In the genomic region with DNA sequence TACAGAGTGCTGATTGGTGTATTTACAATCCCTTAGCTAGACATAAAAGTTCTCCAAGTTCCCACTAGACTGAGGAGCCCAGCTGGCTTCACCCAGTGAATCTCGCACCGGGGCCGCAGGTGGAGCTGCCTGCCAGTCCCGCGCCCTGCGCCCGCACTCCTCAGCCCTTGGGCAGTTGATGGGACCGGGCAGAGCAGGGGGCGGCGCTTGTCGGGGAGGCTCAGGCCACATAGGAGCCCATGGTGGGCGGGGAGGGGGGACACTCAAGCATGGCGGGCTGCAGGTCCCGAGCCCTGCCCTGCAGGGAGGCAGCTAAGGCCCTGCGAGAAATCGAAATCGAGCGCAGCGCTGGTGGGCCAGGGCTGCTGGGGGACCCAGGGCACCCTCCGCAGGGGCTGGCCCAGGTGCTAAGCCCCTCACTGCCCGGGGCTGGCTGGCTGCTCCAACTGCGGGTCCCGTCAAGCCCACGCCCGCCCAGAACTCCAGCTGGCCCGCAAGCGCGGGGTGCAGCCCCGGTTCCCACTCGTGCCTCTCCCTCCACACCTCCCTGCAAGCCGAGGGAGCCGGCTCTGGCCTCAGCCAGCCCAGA, we compare ENCODE assay signal across 4 cellular contexts. TPM values are rescaled to one million over a fixed set of nuclear protein-coding genes. Genes with fewer than 3 reads are reported as not detected.
"Had no signal": no experiment of that assay in that cellular context is flagged by ENCODE, and none has a peak within 500 bp of the region (broad histone marks: within the 10 kb centered on the region; RNA-seq: fewer than 3 reads in every experiment).

No MANE protein-coding gene starts in this region.

RNA-seq across cellular contexts. Expression of gene CHRNA1, which starts 54.8 kb away (rescaled TPM):
- total RNA-seq: GM23248, GM23338, H7, H9 had no signal
- polyA plus RNA-seq: GM23338 had no signal
